Comparison of ENCODE assay signal across 8 cellular contexts in genomic region chr3:146589899-146590508, GRCh38. TPM values are rescaled to one million over a fixed set of nuclear protein-coding genes. Genes with fewer than 3 reads are reported as not detected.
DNase-seq lines count a peak whose midpoint lies in the region; ATAC-seq and TF ChIP-seq lines count a peak whose summit lies in the region.

No MANE protein-coding gene starts in this region.

- no peak for TF ChIP-seq POLR2A in lower leg skin (IDR thresholded peaks at IDR 0.05)

- H3K27ac ChIP-seq in mesendoderm (ENCODE audit: low read depth, low read length): no peak overlapping the region

- H3K36me3 ChIP-seq in mesendoderm (ENCODE audit: control insufficient read depth, insufficient read depth, low read length): no peaks in the 10 kb centered on the region

- H2BK5ac ChIP-seq in mesendoderm (ENCODE audit: low read length): no peak overlapping the region

- DNase-seq in NCI-H2196 (lab: John Stamatoyannopoulos, UW; ENCODE audit: unreplicated experiment) (peak; percentile 12), NCI-H2196 treated with DMSO at 0.1 percent for 48 hours (lab: John Stamatoyannopoulos, UW; ENCODE audit: unreplicated experiment) (no peak), NCI-H526 treated with DMSO at 0.1 percent for 48 hours (lab: John Stamatoyannopoulos, UW) (peak; percentile 30), cardiac fibroblast (ENCODE audit: low read depth in 2 of 2) (peak; percentile 70 to 78), mesendoderm (peak; percentile 35), lower leg skin (ENCODE audit: low spot score in 2 of 2) (no peak)

- H2AK5ac ChIP-seq in mesendoderm (ENCODE audit: low read length): no peak overlapping the region

- WGBS in mesendoderm (ENCODE audit: extremely low coverage, insufficient coverage, low lambda C conversion rate): no CpG with 5 or more reads among the region's 1 CpG
- WGBS in lower leg skin, 2 donors: 5% methylated on average over 1 of the region's 1 CpG

- no peak overlapping the region for H3K4me3 ChIP-seq in cardiac fibroblast (replicated peaks in 1 of 2; ENCODE audit: low read depth in 2 of 2, low read length in 2 of 2)
- no peak overlapping the region for H3K4me3 ChIP-seq in mesendoderm (ENCODE audit: low read length)
- H3K4me3 ChIP-seq in lower leg skin (ENCODE audit: low read depth, poor library complexity, severe bottlenecking): no peak overlapping the region

- ATAC-seq in HG02885 (IDR thresholded peaks at IDR 0.05; ENCODE audit: poor library complexity, unreplicated experiment): peak; percentile 71
- no peak for ATAC-seq in GM19452 (IDR thresholded peaks at IDR 0.05; ENCODE audit: unreplicated experiment)

- no peaks in the 10 kb centered on the region for H3K79me1 ChIP-seq in mesendoderm (ENCODE audit: low read length)

- peak; percentile 43 for TF ChIP-seq CTCF in cardiac fibroblast (IDR thresholded peaks at IDR 0.05; ENCODE audit: low read depth, low read length)
- TF ChIP-seq CTCF in lower leg skin (IDR thresholded peaks at IDR 0.05): no peak

- H3K4me2 ChIP-seq in mesendoderm (ENCODE audit: low read length): no peak overlapping the region

- H3K18ac ChIP-seq in mesendoderm (ENCODE audit: low read length): no peak overlapping the region

- no peak overlapping the region for H3K56ac ChIP-seq in mesendoderm (ENCODE audit: low read length)

- H2BK120ac ChIP-seq in mesendoderm (ENCODE audit: low read depth, low read length): no peak overlapping the region

- no peak overlapping the region for H4K8ac ChIP-seq in mesendoderm (ENCODE audit: low read depth, low read length)

- no peak overlapping the region for H3K9ac ChIP-seq in mesendoderm (ENCODE audit: low read length)

- no peaks in the 10 kb centered on the region for H3K79me2 ChIP-seq in mesendoderm (ENCODE audit: control insufficient read depth, insufficient read depth, low read length)

- no peaks in the 10 kb centered on the region for H3K4me1 ChIP-seq in mesendoderm (ENCODE audit: control insufficient read depth, low read depth, low read length)

- no peaks in the 10 kb centered on the region for H3K27me3 ChIP-seq in mesendoderm (ENCODE audit: insufficient read depth, low read length, poor library complexity)

- no peak overlapping the region for H3K4ac ChIP-seq in mesendoderm (ENCODE audit: low read depth, low read length)

- H4K5ac ChIP-seq in mesendoderm (ENCODE audit: low read length): no peak overlapping the region

- no peak overlapping the region for H2BK15ac ChIP-seq in mesendoderm (replicated peaks; ENCODE audit: low read depth)

- intact Hi-C loops in lower leg skin (cut with DNase I; ENCODE audit: low total_unique reads): no loop called here

- H3K23ac ChIP-seq in mesendoderm (ENCODE audit: low read length): no peak overlapping the region

RNA-seq across cellular contexts. Expression of gene PLSCR5, which starts 15.1 kb away (rescaled TPM):
- not detected for polyA plus RNA-seq in mesendoderm (2013, experiment 1 of 2)
- polyA plus RNA-seq in mesendoderm (2013, experiment 2 of 2): not detected
- not detected for total RNA-seq in lower leg skin

RNA-seq across cellular contexts. Expression of gene PLSCR1, which starts 45.6 kb away (rescaled TPM):
- 55.1 TPM for polyA plus RNA-seq in mesendoderm (2013, experiment 1 of 2)
- polyA plus RNA-seq in mesendoderm (2013, experiment 2 of 2): 57.2 TPM
- 10 to 100 TPM; 23.8 to 34.4 (median 26.4) TPM for total RNA-seq in lower leg skin

Comparison
In these comparisons a context has a peak if more than half of its experiments do, and no peak if none do; other contexts are left out.
1. DNase-seq: peak in NCI-H2196 (single experiment), NCI-H526 treated with DMSO at 0.1 percent for 48 hours (single experiment), cardiac fibroblast (2 of 2) and mesendoderm (single experiment); none in NCI-H2196 treated with DMSO at 0.1 percent for 48 hours (single experiment) and lower leg skin (0 of 2).